Comparison of ENCODE assay signal across 26 cellular contexts in genomic region chr14:61839452-61839851, GRCh38. TPM values are rescaled to one million over a fixed set of nuclear protein-coding genes. Genes with fewer than 3 reads are reported as not detected.
A peak's percentile ranks its signal among the peaks of the same experiment; 100 is the strongest.
DNase-seq lines count a peak whose midpoint lies in the region; ATAC-seq and TF ChIP-seq lines count a peak whose summit lies in the region.
"Had no signal": no experiment of that assay in that cellular context is flagged by ENCODE, and none has a peak within 500 bp of the region (broad histone marks: within the 10 kb centered on the region; RNA-seq: fewer than 3 reads in every experiment).

No MANE protein-coding gene starts in this region.

- H3K27ac ChIP-seq in heart right ventricle: no peak overlapping the region
- H3K27ac ChIP-seq in right atrium auricular region: no peak overlapping the region
- H3K27ac ChIP-seq: HL-60, SJSA1, spleen had no signal

- WGBS in heart right ventricle, 2 donors: 48 to 62% methylated on average over 4 of the region's 4 CpGs

- H3K27me3 ChIP-seq in heart right ventricle (peaks cover 0 to 10% (median 0%) of the 10 kb centered on the region in 7 donors), right atrium auricular region (no peaks in the 10 kb centered on the region)
- H3K27me3 ChIP-seq: SJSA1, spleen had no signal

- peak in 1 of 2 donors; percentile 8 for DNase-seq in heart right ventricle
- no peak for DNase-seq in right atrium auricular region (ENCODE audit: low spot score)
- DNase-seq in astrocyte of the spinal cord (ENCODE audit: low read depth, low spot score): peak; percentile 38
- peak; percentile 54 for DNase-seq in glomerular endothelial cell (ENCODE audit: extremely low read depth, low read depth, low spot score)
- DNase-seq in SHP77 treated with DMSO at 0.1 percent for 48 hours (lab: John Stamatoyannopoulos, UW): no peak
- DNase-seq: activated CD4-positive, CD25-positive, alpha-beta regulatory T cell; activated naive CD8-positive, alpha-beta T cell treated with anti-CD3 and anti-CD28 coated beads, Interleukin-2, amount 10 ng/mL, durations not matched to agents 7 days and 5 days; C1 segment of cervical spinal cord; effector memory CD8-positive, alpha-beta T cell; GOT3; KBM-7; kidney glomerular epithelial cell; NCI-H1092; NCI-H2081 treated with DMSO at 0.1 percent for 48 hours; NCI-H524 treated with DMSO at 0.1 percent for 48 hours; nephron progenitor cell; spleen had no signal

- no peak overlapping the region for H3K4me3 ChIP-seq in heart right ventricle
- no peak overlapping the region for H3K4me3 ChIP-seq in right atrium auricular region
- no peak overlapping the region for H3K4me3 ChIP-seq in astrocyte of the spinal cord (ENCODE audit: low read depth, low read length)
- H3K4me3 ChIP-seq: SJSA1, spleen had no signal

- in situ Hi-C loops in astrocyte of the spinal cord (cut with HindIII; ENCODE audit: low sequenced_read_pairs): no loop called here

- H3K4me1 ChIP-seq in heart right ventricle: peaks cover 0 to 20% (median 0%) of the 10 kb centered on the region in 9 donors
- H3K4me1 ChIP-seq in right atrium auricular region: peaks cover 0 to 7% of the 10 kb centered on the region in 2 donors
- H3K4me1 ChIP-seq: SJSA1 had no signal

- no peak for TF ChIP-seq CTCF in heart right ventricle (IDR thresholded peaks at IDR 0.05)
- no peak for TF ChIP-seq CTCF in right atrium auricular region (IDR thresholded peaks at IDR 0.05)
- no peak for TF ChIP-seq CTCF in astrocyte of the spinal cord (IDR thresholded peaks at IDR 0.05; ENCODE audit: low read depth, low read length)

- ATAC-seq in heart right ventricle (peak in 5 of 8 donors; percentile 43 to 66 (median 48)), GM21360 (IDR thresholded peaks at IDR 0.05; ENCODE audit: unreplicated experiment) (no peak), GM19397 (IDR thresholded peaks at IDR 0.05; ENCODE audit: unreplicated experiment) (no peak)
- ATAC-seq in activated CD4-positive, CD25-positive, alpha-beta regulatory T cell treated with anti-CD3 and anti-CD28 coated beads, Interleukin-2, amount 50 U/mL, for 24 hours: no peak
- ATAC-seq: activated T-helper 17 cell treated with anti-CD3 and anti-CD28 coated beads, Interleukin-2, amount 50 U/mL, for 72 hours; effector memory CD8-positive, alpha-beta T cell had no signal

- intact Hi-C loops in heart right ventricle (cut with DNase I): loop anchor here in 9 of 10 donors (2.0 to 10.0 kb wide), 7 partner anchors 377 to 565 kb away; no protein-coding TSS in a partner anchor

- H3K9me3 ChIP-seq in heart right ventricle (no peaks in the 10 kb centered on the region), right atrium auricular region (no peaks in the 10 kb centered on the region)
- H3K9me3 ChIP-seq: SJSA1, spleen had no signal

- H3K36me3 ChIP-seq in heart right ventricle (no peaks in the 10 kb centered on the region), right atrium auricular region (no peaks in the 10 kb centered on the region)
- H3K36me3 ChIP-seq: SJSA1, spleen had no signal

RNA-seq across cellular contexts. Expression of gene SYT16, which starts 26.9 kb away (rescaled TPM):
- total RNA-seq in heart right ventricle (under 1 TPM in 5 of 10 donors, not detected in 5; 0.02 to 0.19 (median 0.13) TPM), right atrium auricular region (under 1 TPM; 0.04 to 0.83 TPM), glomerular endothelial cell (0.63 and 0.88 TPM in 2 replicates)
- polyA plus RNA-seq in heart right ventricle: under 1 TPM in 1 of 2 donors, not detected in 1; 0.01 TPM
- total RNA-seq: A172; activated CD8-positive, alpha-beta memory T cell treated with anti-CD3 and anti-CD28 coated beads for 36 hours; activated naive CD8-positive, alpha-beta T cell treated with anti-CD3 and anti-CD28 coated beads, Interleukin-2, amount 10 ng/mL, durations not matched to agents 7 days and 5 days; activated T-helper 17 cell treated with anti-CD3 and anti-CD28 coated beads, Interleukin-2, amount 50 U/mL, for 72 hours; T-helper 2 cell treated with Interferon-gamma antibody and Interleukin-4, amounts not matched to agents 100 ng/mL and 5 ng/mL, for 36 hours had no signal

Comparison
In these comparisons a context has a peak if more than half of its experiments do, and no peak if none do; other contexts are left out.
1. ATAC-seq: peak in heart right ventricle (5 of 8); none in GM21360 (single experiment), activated CD4-positive, CD25-positive, alpha-beta regulatory T cell treated with anti-CD3 and anti-CD28 coated beads, Interleukin-2, amount 50 U/mL, for 24 hours (0 of 2) and GM19397 (single experiment).
2. DNase-seq: peak in astrocyte of the spinal cord (single experiment) and glomerular endothelial cell (single experiment); none in right atrium auricular region (single experiment) and SHP77 treated with DMSO at 0.1 percent for 48 hours (single experiment).